In genomic region chrX:30751497-30751896, GRCh38 we compare ENCODE assay signal across 33 cellular contexts.
"Had no signal": no experiment of that assay in that cellular context is flagged by ENCODE, and none has a peak within 500 bp of the region (broad histone marks: within the 10 kb centered on the region; RNA-seq: fewer than 3 reads in every experiment).

No MANE protein-coding gene starts in this region.

- H3K27ac Mint-ChIP-seq: activated naive CD4-positive, alpha-beta T cell treated with anti-CD3 and anti-CD28 coated beads for 36 hours; activated naive CD8-positive, alpha-beta T cell treated with anti-CD3 and anti-CD28 coated beads for 36 hours; effector memory CD8-positive, alpha-beta T cell; mesothelial cell of epicardium; T-helper 17 cell had no signal

- DNase-seq: activated CD4-positive, alpha-beta T cell treated with anti-CD3 and anti-CD28 coated beads for 48 hours; activated CD4-positive, alpha-beta T cell treated with anti-CD3 and anti-CD28 coated beads, Interleukin-2, amount 50 U/mL, for 48 hours; activated CD8-positive, alpha-beta memory T cell treated with anti-CD3 and anti-CD28 coated beads for 24 hours; activated effector memory CD4-positive, alpha-beta T cell treated with Interleukin-2 at 50 U/mL for 16 hours; activated naive CD4-positive, alpha-beta T cell treated with anti-CD3 and anti-CD28 coated beads for 36 hours; activated naive CD8-positive, alpha-beta T cell treated with anti-CD3 and anti-CD28 coated beads for 36 hours; adrenal gland; aorta; body of pancreas; effector memory CD8-positive, alpha-beta T cell; foreskin fibroblast; heart left ventricle; left ventricle myocardium inferior; naive thymus-derived CD8-positive, alpha-beta T cell; nucleus accumbens; pancreas; stimulated activated CD4-positive, alpha-beta T cell treated with anti-CD3 and anti-CD28 coated beads, Interleukin-1b, Interleukin-23, amount 100 ng/mL, for 48 hours; stimulated activated CD4-positive, alpha-beta T cell treated with anti-CD3 and anti-CD28 coated beads, Interleukin-4, amount 100 ng/mL, for 4 hours; stimulated activated CD8-positive, alpha-beta memory T cell treated with anti-CD3 and anti-CD28 coated beads, Interleukin-4, amount 100 ng/mL, for 48 hours; stimulated activated naive CD4-positive, alpha-beta T cell; T-helper 17 cell; T1000; tibial artery; WERI-Rb-1 had no signal

- H3K4me3 Mint-ChIP-seq: activated naive CD4-positive, alpha-beta T cell treated with anti-CD3 and anti-CD28 coated beads for 36 hours; activated naive CD8-positive, alpha-beta T cell treated with anti-CD3 and anti-CD28 coated beads for 36 hours; effector memory CD8-positive, alpha-beta T cell; mesothelial cell of epicardium; naive thymus-derived CD8-positive, alpha-beta T cell; neural crest cell; T-helper 17 cell had no signal

- H3K36me3 ChIP-seq: adrenal gland, heart left ventricle, left ventricle myocardium inferior, pancreas, prostate gland, right atrium auricular region, suprapubic skin, tibial artery, WERI-Rb-1 had no signal

- H3K4me2 ChIP-seq: smooth muscle cell had no signal

- H3K36me3 Mint-ChIP-seq: activated naive CD8-positive, alpha-beta T cell treated with anti-CD3 and anti-CD28 coated beads for 36 hours; mesothelial cell of epicardium; naive thymus-derived CD8-positive, alpha-beta T cell had no signal

- H3K4me1 Mint-ChIP-seq: activated naive CD8-positive, alpha-beta T cell treated with anti-CD3 and anti-CD28 coated beads for 36 hours; mesothelial cell of epicardium; naive thymus-derived CD8-positive, alpha-beta T cell; neural crest cell; T-helper 17 cell had no signal

- H3K27me3 Mint-ChIP-seq: activated naive CD8-positive, alpha-beta T cell treated with anti-CD3 and anti-CD28 coated beads for 36 hours; naive thymus-derived CD8-positive, alpha-beta T cell; T-helper 17 cell had no signal

- FAIRE-seq: pancreas had no signal

- H3K27ac ChIP-seq: adrenal gland, body of pancreas, coronary artery, heart left ventricle, left ventricle myocardium inferior, pancreas, prostate gland, right atrium auricular region, suprapubic skin, tibial artery, WERI-Rb-1 had no signal

- H3K27me3 ChIP-seq: body of pancreas, pancreas, right atrium auricular region, suprapubic skin, tibial artery had no signal

- H3K9me3 ChIP-seq: adrenal gland, body of pancreas, heart left ventricle, left ventricle myocardium inferior, pancreas, prostate gland, right atrium auricular region, suprapubic skin, tibial artery had no signal

- H3K9me3 Mint-ChIP-seq: activated naive CD4-positive, alpha-beta T cell treated with anti-CD3 and anti-CD28 coated beads for 36 hours; activated naive CD8-positive, alpha-beta T cell treated with anti-CD3 and anti-CD28 coated beads for 36 hours; effector memory CD8-positive, alpha-beta T cell; naive thymus-derived CD8-positive, alpha-beta T cell had no signal

- ATAC-seq: activated CD4-positive, CD25-positive, alpha-beta regulatory T cell treated with anti-CD3 and anti-CD28 coated beads, Interleukin-2, amount 50 U/mL, for 24 hours; body of pancreas; effector memory CD8-positive, alpha-beta T cell; esophagus mucosa; heart left ventricle; naive thymus-derived CD8-positive, alpha-beta T cell; pancreas; T-helper 17 cell had no signal

- H3K4me1 ChIP-seq: adrenal gland, body of pancreas, heart left ventricle, left ventricle myocardium inferior, pancreas, prostate gland, right atrium auricular region, suprapubic skin, tibial artery had no signal

- H3K4me3 ChIP-seq: adrenal gland, body of pancreas, coronary artery, heart left ventricle, left ventricle myocardium inferior, pancreas, prostate gland, right atrium auricular region, smooth muscle cell, suprapubic skin, tibial artery had no signal
